ENCODE assay signal across 9 cellular contexts in the genomic region with DNA sequence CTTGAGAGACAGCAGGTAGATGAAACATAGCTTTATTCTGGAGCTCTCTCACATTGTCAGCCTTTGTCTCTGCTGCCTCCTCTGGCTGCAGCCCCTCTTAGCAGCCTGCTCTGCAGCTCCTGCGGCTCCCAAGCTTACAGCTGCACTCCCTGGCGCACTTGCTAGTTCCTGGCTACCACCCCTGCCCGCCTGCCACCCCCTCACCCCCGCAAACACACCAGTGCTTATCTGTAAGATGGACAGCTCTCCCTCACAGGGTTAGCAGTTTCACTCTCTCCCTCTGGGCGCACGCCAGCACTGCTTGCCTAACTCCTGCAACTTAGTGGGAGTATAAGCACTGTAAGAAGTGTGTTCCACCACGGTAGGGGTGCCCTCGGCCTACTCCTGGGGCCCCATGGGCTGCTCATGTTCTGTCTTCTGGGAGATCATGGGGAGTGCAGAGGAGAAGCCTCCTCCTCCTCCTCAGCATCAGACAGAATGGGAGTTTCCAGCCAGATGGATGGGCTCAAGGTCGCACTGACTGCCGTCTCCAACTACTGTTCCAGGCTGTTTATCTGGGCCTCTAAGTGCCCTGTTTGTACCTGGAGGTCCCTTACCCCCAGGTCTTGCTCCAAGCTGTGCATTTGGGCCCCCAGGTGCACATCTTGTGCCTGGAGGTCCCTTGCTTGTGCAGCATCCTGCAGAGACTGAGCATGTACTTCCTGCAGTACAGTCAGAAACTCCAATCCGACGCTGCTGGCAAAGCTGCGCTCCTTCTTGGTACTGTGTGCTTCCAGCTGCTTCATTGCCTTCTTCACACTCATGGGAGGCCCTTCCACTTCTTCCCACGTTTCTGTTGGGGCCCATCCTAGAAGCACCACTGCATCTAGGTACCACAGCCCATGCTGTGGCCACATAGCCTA.
DNase-seq lines count a peak whose midpoint lies in the region; ATAC-seq, FAIRE-seq and TF ChIP-seq lines count a peak whose summit lies in the region.
"Had no signal": no experiment of that assay in that cellular context is flagged by ENCODE, and none has a peak within 500 bp of the region (broad histone marks: within the 10 kb centered on the region; RNA-seq: fewer than 3 reads in every experiment).

No MANE protein-coding gene starts in this region.

- ATAC-seq in left ventricle myocardium superior: peak; percentile 51
- ATAC-seq in left colon: no peak

- 43 to 52% (median 48%) methylated on average over 10 to 14 of the region's 14 CpGs for WGBS in stomach, 5 donors

- H3K4me1 ChIP-seq in stomach: no peaks in the 10 kb centered on the region

- POLR2A ChIA-PET in HEK293T (lab: Yijun Ruan, JAX): no interaction called here

- no peak for TF ChIP-seq EP300 in stomach (IDR thresholded peaks at IDR 0.05)

- no peaks in the 10 kb centered on the region for H3K36me3 ChIP-seq in stomach

- intact Hi-C loops in left ventricle myocardium superior (cut with micrococcal nuclease): no loop called here
- intact Hi-C loops in stomach (cut with DNase I; ENCODE audit: low total_unique reads): no loop called here
- intact Hi-C loops in left colon (cut with DNase I, micrococcal nuclease): no loop called here

- DNase-seq in D721Med (ENCODE audit: insufficient read length, low spot score) (no peak), HEK293T (ENCODE audit: extremely low spot score) (peak; percentile 78), NCI-H526 (lab: John Stamatoyannopoulos, UW) (peak; percentile 22 to 74), left ventricle myocardium superior (peak; percentile 36), DMS114 treated with DMSO at 0.1 percent for 48 hours (lab: John Stamatoyannopoulos, UW; ENCODE audit: unreplicated experiment) (no peak), stomach (no peak), left colon (no peak)
- DNase-seq in activated CD4-positive, alpha-beta T cell treated with anti-CD3 and anti-CD28 coated beads for 48 hours: no peak

- no peak for TF ChIP-seq POLR2A in stomach (IDR thresholded peaks at IDR 0.05)

- FAIRE-seq in D721Med (lab: Jason Lieb, UNC): no peak

- no peak overlapping the region for H3K27ac ChIP-seq in stomach

- no peaks in the 10 kb centered on the region for H3K9me3 ChIP-seq in stomach

- CTCF ChIA-PET in HEK293T (lab: Yijun Ruan, JAX): interaction anchor here (0.5 to 0.6 kb wide), 2 partner anchors 19 to 1630 kb away, joined by 3 read pairs; no protein-coding TSS in a partner anchor

- H3K27me3 ChIP-seq in stomach: no peaks in the 10 kb centered on the region

- no peak overlapping the region for H3K4me3 ChIP-seq in stomach
- H3K4me3 ChIP-seq: lung had no signal

- TF ChIP-seq CTCF in D721Med (IDR thresholded peaks at IDR 0.05; ENCODE audit: insufficient read depth, missing control alignments) (peak; percentile 30), stomach (IDR thresholded peaks at IDR 0.05) (peak in 2 of 7 experiments; percentile 14 to 18)

TF ChIP-seq in HEK293T, 16 proteins besides CTCF, POLR2A, EP300 and RAD21:
- no peak for TF ChIP-seq FOXM1 (IDR thresholded peaks at IDR 0.05; ENCODE audit: borderline replicate concordance)
- no peak for TF ChIP-seq BHLHE40 (IDR thresholded peaks at IDR 0.05; ENCODE audit: borderline replicate concordance)
- TF ChIP-seq HDGF (IDR thresholded peaks at IDR 0.05; ENCODE audit: borderline replicate concordance): no peak
- no peak for TF ChIP-seq NFRKB (IDR thresholded peaks at IDR 0.05)
- TF ChIP-seq ARNT (IDR thresholded peaks at IDR 0.05): no peak
- no peak for TF ChIP-seq SUZ12 (IDR thresholded peaks at IDR 0.05)
- TF ChIP-seq L3MBTL2 (conservative IDR thresholded peaks at IDR 0.05): no peak
- TF ChIP-seq CTBP1 (IDR thresholded peaks at IDR 0.05; ENCODE audit: borderline replicate concordance): no peak
- TF ChIP-seq, protein P1, sequence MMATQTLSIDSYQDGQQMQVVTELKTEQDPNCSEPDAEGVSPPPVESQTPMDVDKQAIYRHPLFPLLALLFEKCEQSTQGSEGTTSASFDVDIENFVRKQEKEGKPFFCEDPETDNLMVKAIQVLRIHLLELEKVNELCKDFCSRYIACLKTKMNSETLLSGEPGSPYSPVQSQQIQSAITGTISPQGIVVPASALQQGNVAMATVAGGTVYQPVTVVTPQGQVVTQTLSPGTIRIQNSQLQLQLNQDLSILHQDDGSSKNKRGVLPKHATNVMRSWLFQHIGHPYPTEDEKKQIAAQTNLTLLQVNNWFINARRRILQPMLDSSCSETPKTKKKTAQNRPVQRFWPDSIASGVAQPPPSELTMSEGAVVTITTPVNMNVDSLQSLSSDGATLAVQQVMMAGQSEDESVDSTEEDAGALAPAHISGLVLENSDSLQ (IDR thresholded peaks at IDR 0.05): no peak

Comparison
In these comparisons a context has a peak if more than half of its experiments do, and no peak if none do; other contexts are left out.
1. DNase-seq: peak in HEK293T (single experiment), NCI-H526 (2 of 2) and left ventricle myocardium superior (single experiment); none in D721Med (single experiment), activated CD4-positive, alpha-beta T cell treated with anti-CD3 and anti-CD28 coated beads for 48 hours (single experiment), DMS114 treated with DMSO at 0.1 percent for 48 hours (single experiment), stomach (single experiment) and left colon (0 of 2).